8 cellular contexts compared by ENCODE assay signal in the genomic region with DNA sequence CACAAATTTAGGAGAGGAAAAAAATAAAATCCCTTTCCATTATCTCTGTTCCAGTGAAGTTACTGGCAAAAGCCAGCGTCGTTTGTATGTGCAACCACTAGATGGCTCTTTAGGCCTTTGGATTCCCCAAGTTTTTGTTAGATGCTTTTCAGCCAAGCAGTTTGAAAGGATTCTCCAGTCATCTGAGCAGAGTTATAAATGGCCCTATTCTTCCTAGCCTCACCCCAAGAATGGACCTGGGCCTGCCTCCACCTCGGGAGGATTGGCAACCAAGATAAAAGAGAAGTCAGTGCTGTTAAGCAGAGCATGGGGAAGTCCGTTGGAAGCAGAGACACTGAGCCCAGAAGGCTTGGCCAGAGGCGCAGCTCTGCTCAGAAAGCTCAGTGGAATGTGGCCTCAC. TPM values are rescaled to one million over a fixed set of nuclear protein-coding genes. Genes with fewer than 3 reads are reported as not detected.
DNase-seq lines count a peak whose midpoint lies in the region; ATAC-seq and TF ChIP-seq lines count a peak whose summit lies in the region.

No MANE protein-coding gene starts in this region.

- H3K27me3 ChIP-seq in gastrocnemius medialis, result no peaks in the 10 kb centered on the region

- H3K9me3 ChIP-seq in HEK293 (ENCODE audit: control insufficient read depth, insufficient read depth, low read depth, low read length), result no peaks in the 10 kb centered on the region
- H3K9me3 ChIP-seq in gastrocnemius medialis, result no peaks in the 10 kb centered on the region

- CTCF ChIA-PET in HEK293 (lab: Yijun Ruan, JAX), result interaction anchor here (0.6 to 4.7 kb wide), 16 partner anchors 16 to 1102 kb away, joined by 3 to 27 read pairs (median 4); a partner anchor contains a TSS

- TF ChIP-seq CTCF in HEK293 (tag by site-specific recombination; IDR thresholded peaks at IDR 0.05), result no peak
- peak; percentile 24 to 71 (median 54) for TF ChIP-seq CTCF in gastrocnemius medialis (IDR thresholded peaks at IDR 0.05 in 4 of 5, conservative IDR thresholded peaks at IDR 0.05 in 1 of 5)

- ATAC-seq in gastrocnemius medialis (peak; percentile 61 to 75), HG02623 (IDR thresholded peaks at IDR 0.05; ENCODE audit: unreplicated experiment) (no peak)

- H3K4me3 ChIP-seq in HEK293 (ENCODE audit: low read depth, low read length) (no peak overlapping the region), gastrocnemius medialis (no peak overlapping the region)

- H3K36me3 ChIP-seq in HEK293 (ENCODE audit: control insufficient read depth in 2 of 2, insufficient read depth in 1 of 2, low read length in 2 of 2) (no peaks in the 10 kb centered on the region), gastrocnemius medialis (no peaks in the 10 kb centered on the region)

- H3K4me1 ChIP-seq in HEK293 (ENCODE audit: control insufficient read depth, insufficient read depth, low read length) (no peaks in the 10 kb centered on the region), gastrocnemius medialis (no peaks in the 10 kb centered on the region)

- TF ChIP-seq POLR2A in gastrocnemius medialis (IDR thresholded peaks at IDR 0.05), result no peak

- intact Hi-C loops in gastrocnemius medialis (cut with DNase I; ENCODE audit: low total_unique reads), result loop anchor here (1.0 kb wide), 1 partner anchor 146 kb away; no protein-coding TSS in a partner anchor

- H3K27ac ChIP-seq in HEK293 (ENCODE audit: extremely low read depth, low read depth, low read length) (no peak overlapping the region), gastrocnemius medialis (no peak overlapping the region)

- POLR2A ChIA-PET in HEK293 (lab: Yijun Ruan, JAX), result interaction anchor here (0.6 to 1.1 kb wide), 2 partner anchors 182 to 442 kb away, joined by 3 to 7 read pairs; a partner anchor contains a TSS

- in situ Hi-C loops in gastrocnemius medialis (cut with MboI; ENCODE audit: low sequenced_read_pairs in 4 of 4), result loop anchor here in 3 of 4 donors (10.0 to 25.0 kb wide), 4 partner anchors 146 to 1106 kb away; no protein-coding TSS in a partner anchor

- DNase-seq in SIG-M5 treated with dmso at 0.1 percent for 504 hours (lab: John Stamatoyannopoulos, UW; ENCODE audit: unreplicated experiment) (peak; percentile 46), SIG-M5 (lab: John Stamatoyannopoulos, UW) (no peak), NCI-H226 (peak; percentile 18), anterior cingulate cortex (lab: John Stamatoyannopoulos, UW) (peak in 54 of 58 donors; percentile 26 to 90 (median 62)), hepatic stellate cell (ENCODE audit: low spot score) (peak; percentile 45), gastrocnemius medialis (no peak)

TF ChIP-seq in HEK293, 187 proteins besides CTCF, POLR2A, EP300 and RAD21:
- TF ChIP-seq ZNF2 (tag by site-specific recombination; IDR thresholded peaks at IDR 0.05) (peak; percentile 89; the same call in 1 of the 2 replicates), ZNF654 (tag by site-specific recombination; IDR thresholded peaks at IDR 0.05; ENCODE audit: low read depth) (peak; percentile 85), IKZF3 (tag by site-specific recombination; IDR thresholded peaks at IDR 0.05) (no peak), ZNF660 (tag by site-specific recombination; IDR thresholded peaks at IDR 0.05) (peak; percentile 52; the same call in 1 of the 2 replicates)
- TF ChIP-seq, protein P1, sequence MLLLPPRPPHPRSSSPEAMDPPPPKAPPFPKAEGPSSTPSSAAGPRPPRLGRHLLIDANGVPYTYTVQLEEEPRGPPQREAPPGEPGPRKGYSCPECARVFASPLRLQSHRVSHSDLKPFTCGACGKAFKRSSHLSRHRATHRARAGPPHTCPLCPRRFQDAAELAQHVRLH (tag by site-specific recombination; IDR thresholded peaks at IDR 0.05), result no peak

RNA-seq across cellular contexts. Expression of a gene that starts 15.4 kb away (rescaled TPM):
- total RNA-seq in gastrocnemius medialis, result under 1 TPM in 2 of 4 donors, not detected in 2; 0.07 to 0.11 TPM

Comparison
In these comparisons a context has a peak if more than half of its experiments do, and no peak if none do; other contexts are left out.
1. DNase-seq: peak in SIG-M5 treated with dmso at 0.1 percent for 504 hours (single experiment), NCI-H226 (single experiment), anterior cingulate cortex (54 of 58) and hepatic stellate cell (single experiment); none in SIG-M5 (single experiment) and gastrocnemius medialis (0 of 2).